In genomic region chr4:74156521-74156920, GRCh38 we compare ENCODE assay signal across 1 cellular context.
TF ChIP-seq lines count a peak whose summit lies in the region.

No MANE protein-coding gene starts in this region.

TF ChIP-seq in endothelial cell of umbilical vein, 7 proteins besides CTCF, POLR2A, EP300 and RAD21 (continued from another document):
- no peak for TF ChIP-seq JUN (IDR thresholded peaks at IDR 0.05; ENCODE audit: borderline replicate concordance, insufficient read depth, insufficient read length, low read depth)
- TF ChIP-seq MAX (IDR thresholded peaks at IDR 0.05; ENCODE audit: insufficient read depth, insufficient read length) = no peak
